22 cellular contexts compared by ENCODE assay signal in genomic region chr16:22055881-22056280, GRCh38. TPM values are rescaled to one million over a fixed set of nuclear protein-coding genes. Genes with fewer than 3 reads are reported as not detected.
DNase-seq lines count a peak whose midpoint lies in the region; ATAC-seq, FAIRE-seq and TF ChIP-seq lines count a peak whose summit lies in the region.
"Had no signal": no experiment of that assay in that cellular context is flagged by ENCODE, and none has a peak within 500 bp of the region (broad histone marks: within the 10 kb centered on the region; RNA-seq: fewer than 3 reads in every experiment).

No MANE protein-coding gene starts in this region.

- no peak overlapping the region for H2BK5ac ChIP-seq in H1 (ENCODE audit: low read depth, low read length)

- no peaks in the 10 kb centered on the region for H3K27me3 ChIP-seq in Loucy (ENCODE audit: insufficient read depth, low read length, poor library complexity, severe bottlenecking)
- H3K27me3 ChIP-seq in H1 (replicated peaks in 1 of 4; ENCODE audit: control insufficient read depth in 3 of 4, extremely low read depth in 1 of 4, insufficient read depth in 3 of 4, low read length in 3 of 4) = no peaks in the 10 kb centered on the region
- H3K27me3 ChIP-seq in kidney epithelial cell (ENCODE audit: control insufficient read depth, insufficient read depth, low read length) = no peaks in the 10 kb centered on the region
- H3K27me3 ChIP-seq in tibial artery = no peaks in the 10 kb centered on the region
- H3K27me3 ChIP-seq: MG63, Peyer's patch, thyroid gland had no signal

- TF ChIP-seq CTCF in D721Med (IDR thresholded peaks at IDR 0.05; ENCODE audit: insufficient read depth, missing control alignments) (peak; percentile 33), Loucy (conservative IDR thresholded peaks at IDR 0.05; ENCODE audit: low read length) (peak; percentile 49), H1 (IDR thresholded peaks at IDR 0.05; ENCODE audit: control extremely low read depth in 1 of 3, insufficient read depth in 1 of 3, low read depth in 1 of 3, low read length in 3 of 3) (peak; percentile 59 to 70 (median 67)), kidney epithelial cell (IDR thresholded peaks at IDR 0.05; ENCODE audit: insufficient read depth, low read length, poor library complexity, severe bottlenecking) (peak; percentile 21), tibial artery (IDR thresholded peaks at IDR 0.05) (no peak)

- H2BK120ac ChIP-seq in H1 (replicated peaks; ENCODE audit: low read depth, low read length) = no peak overlapping the region

- no peak overlapping the region for H4K8ac ChIP-seq in H1 (ENCODE audit: extremely low read depth, insufficient read depth, low read length)

- H2BK20ac ChIP-seq in H1 (ENCODE audit: low read length) = no peak overlapping the region

- no peaks in the 10 kb centered on the region for H3K9me2 ChIP-seq in Loucy (replicated peaks; ENCODE audit: low read depth, low read length)
- H3K9me2 ChIP-seq: SK-N-SH had no signal

- H3K36me3 ChIP-seq in Loucy (ENCODE audit: insufficient read depth, low read length) (no peaks in the 10 kb centered on the region), H1 (ENCODE audit: control insufficient read depth in 2 of 4, insufficient read depth in 4 of 4, low read length in 3 of 4) (no peaks in the 10 kb centered on the region), kidney epithelial cell (ENCODE audit: control insufficient read depth, insufficient read depth, low read length) (no peaks in the 10 kb centered on the region), tibial artery (no peaks in the 10 kb centered on the region)
- H3K36me3 ChIP-seq: Peyer's patch, thyroid gland had no signal

- no peaks in the 10 kb centered on the region for H3K79me2 ChIP-seq in Loucy (ENCODE audit: insufficient read depth, low read length)
- H3K79me2 ChIP-seq in H1 (ENCODE audit: control insufficient read depth in 1 of 2, insufficient read depth in 2 of 2, low read length in 2 of 2) = no peaks in the 10 kb centered on the region

- H2BK12ac ChIP-seq in H1 (ENCODE audit: low read depth, low read length) = no peak overlapping the region

- TF ChIP-seq POLR2A in H1 (IDR thresholded peaks at IDR 0.05; ENCODE audit: control extremely low read depth in 1 of 2, low read depth in 2 of 2, low read length in 2 of 2) = no peak

- no peak overlapping the region for H2BK15ac ChIP-seq in H1 (ENCODE audit: low read length)

- H3K56ac ChIP-seq in H1 (replicated peaks; ENCODE audit: insufficient read length, low read depth, low read length) = no peak overlapping the region

- H3K4me1 ChIP-seq in Loucy (ENCODE audit: insufficient read depth, low read length, poor library complexity, severe bottlenecking) (peaks cover 13% of the 10 kb centered on the region), H1 (replicated peaks in 1 of 4; ENCODE audit: control insufficient read depth in 3 of 4, insufficient read depth in 4 of 4, low read length in 3 of 4) (no peaks in the 10 kb centered on the region), tibial artery (no peaks in the 10 kb centered on the region)
- H3K4me1 ChIP-seq: Caco-2, parathyroid adenoma, Peyer's patch, thyroid gland had no signal

- no peaks in the 10 kb centered on the region for H3K79me1 ChIP-seq in H1 (ENCODE audit: low read depth, low read length)

- 56% methylated on average over 5 of the region's 5 CpGs; no CpG with 5 or more reads in 1 of the 2 experiments for WGBS in H1 (ENCODE audit: extremely low coverage in 1 of 2, insufficient coverage in 1 of 2, insufficient read length in 1 of 2, insufficient replicate concordance in 2 of 2, low coverage in 1 of 2, low lambda C conversion rate in 2 of 2, missing lambda C conversion rate in 1 of 2), 2 experiments

- no peak overlapping the region for H3K4ac ChIP-seq in H1 (replicated peaks; ENCODE audit: insufficient read length, low read depth, low read length)

- intact Hi-C loops in tibial artery (cut with DNase I; ENCODE audit: low total_unique reads) = no loop called here

- no peak for ATAC-seq in HG03521 (IDR thresholded peaks at IDR 0.05; ENCODE audit: unreplicated experiment)

- H4K20me1 ChIP-seq in Loucy (ENCODE audit: insufficient read depth, low read length, poor library complexity, severe bottlenecking) (no peaks in the 10 kb centered on the region), H1 (replicated peaks in 1 of 2; ENCODE audit: control insufficient read depth in 1 of 2, insufficient read depth in 2 of 2, low read length in 2 of 2) (peaks cover 2 to 3% of the 10 kb centered on the region in 2 experiments)

- no peak overlapping the region for H4K91ac ChIP-seq in H1 (replicated peaks; ENCODE audit: insufficient read length, low read length)

- POLR2A ChIA-PET in H1 (lab: Charles Lee; ENCODE audit: partially characterized antibody) = interaction anchor here (1.2 kb wide), 2 partner anchors 15 to 22 kb away, joined by 3 read pairs; no protein-coding TSS in a partner anchor

- H3K27ac ChIP-seq in H1 (ENCODE audit: low read depth, low read length) (no peak overlapping the region), tibial artery (no peak overlapping the region)
- H3K27ac ChIP-seq: parathyroid adenoma, Peyer's patch, thyroid gland had no signal

- no peak overlapping the region for H3K4me3 ChIP-seq in Loucy (ENCODE audit: low read length, poor library complexity, severe bottlenecking)
- no peak overlapping the region for H3K4me3 ChIP-seq in H1 (ENCODE audit: extremely low read depth in 1 of 4, insufficient read depth in 2 of 4, low read depth in 3 of 4, low read length in 4 of 4)
- no peak overlapping the region for H3K4me3 ChIP-seq in kidney epithelial cell (ENCODE audit: low read depth, low read length)
- H3K4me3 ChIP-seq in tibial artery = no peak overlapping the region
- H3K4me3 ChIP-seq: MG63, Peyer's patch, thyroid gland had no signal

- peak overlapping the region; percentile 1 for H3K4me2 ChIP-seq in Loucy (ENCODE audit: low read depth, low read length, poor library complexity, severe bottlenecking)
- H3K4me2 ChIP-seq in H1 (ENCODE audit: insufficient read depth in 1 of 2, low read depth in 2 of 2, low read length in 2 of 2) = no peak overlapping the region
- H3K4me2 ChIP-seq: SK-N-SH had no signal

- no peak overlapping the region for H3K23ac ChIP-seq in H1 (ENCODE audit: insufficient read length)

- FAIRE-seq in D721Med (lab: Jason Lieb, UNC) = no peak
- FAIRE-seq in H1 (lab: Jason Lieb, UNC) = no peak
- FAIRE-seq: endothelial cell of umbilical vein, G401.6 had no signal

- H3F3A ChIP-seq in Loucy (ENCODE audit: low read depth) = no peaks in the 10 kb centered on the region

- no peak overlapping the region for H4K5ac ChIP-seq in H1 (ENCODE audit: insufficient read length, low read depth, low read length)

- H3K18ac ChIP-seq in H1 (ENCODE audit: extremely low read depth, low read length) = no peak overlapping the region

- no peak overlapping the region for H3K9ac ChIP-seq in Loucy (ENCODE audit: low read depth, low read length, poor library complexity, severe bottlenecking)
- no peak overlapping the region for H3K9ac ChIP-seq in H1 (replicated peaks in 1 of 4; ENCODE audit: extremely low read depth in 1 of 4, low read depth in 3 of 4, low read length in 3 of 4)
- H3K9ac ChIP-seq: parathyroid adenoma, SK-N-SH had no signal

- TF ChIP-seq RAD21 in H1 (IDR thresholded peaks at IDR 0.05 in 1 of 2, conservative IDR thresholded peaks at IDR 0.05 in 1 of 2; ENCODE audit: low read depth in 2 of 2, low read length in 2 of 2) = peak; percentile 45 to 59

- H2AK5ac ChIP-seq in H1 (ENCODE audit: low read depth, low read length) = no peak overlapping the region

- no peak overlapping the region for H3K14ac ChIP-seq in H1 (ENCODE audit: insufficient read length)

- H2AFZ ChIP-seq in Loucy (ENCODE audit: low read length) = no peak overlapping the region
- no peak overlapping the region for H2AFZ ChIP-seq in H1 (ENCODE audit: low read length)
- H2AFZ ChIP-seq: parathyroid adenoma had no signal

- DNase-seq in D721Med (ENCODE audit: insufficient read length, low spot score) = no peak
- peak in 1 of 2 experiments; percentile 69 for DNase-seq in H1 (ENCODE audit: low read depth in 1 of 2, low spot score in 2 of 2)
- DNase-seq in kidney epithelial cell (ENCODE audit: low read depth) = no peak
- DNase-seq in NK-92 treated with Interleukin-12 subunit alpha and Interleukin-12 subunit beta, amount 100 ng/mL, for 24 hours (lab: John Stamatoyannopoulos, UW) = no peak
- no peak for DNase-seq in tibial artery
- no peak for DNase-seq in DMS53 (lab: John Stamatoyannopoulos, UW)
- DNase-seq: activated CD8-positive, alpha-beta T cell treated with anti-CD3 and anti-CD28 coated beads for 36 hours; head of caudate nucleus; MG63; NCI-H2029; NCI-H524; Peyer's patch; SK-N-SH; thyroid gland had no signal

- CTCF ChIA-PET in H1 (lab: Charles Lee; ENCODE audit: partially characterized antibody) = interaction anchor here (0.5 to 3.2 kb wide), 44 partner anchors 8 to 174 kb away, joined by 3 to 38 read pairs (median 4); partner anchors contain the start of gene VWA3A

- no peaks in the 10 kb centered on the region for H3K23me2 ChIP-seq in H1 (ENCODE audit: low read depth, low read length)

- H3K9me3 ChIP-seq in Loucy (ENCODE audit: insufficient read depth, low read depth, low read length) (no peaks in the 10 kb centered on the region), H1 (ENCODE audit: insufficient read depth in 2 of 2, low read depth in 1 of 2, low read length in 1 of 2) (no peaks in the 10 kb centered on the region), tibial artery (no peaks in the 10 kb centered on the region)
- H3K9me3 ChIP-seq: Caco-2, MG63, Peyer's patch, SK-N-SH, thyroid gland had no signal

- TF ChIP-seq EP300 in H1 (IDR thresholded peaks at IDR 0.05; ENCODE audit: borderline replicate concordance in 1 of 2, low read depth in 2 of 2, low read length in 2 of 2) = no peak

RNA-seq across cellular contexts. Expression of gene VWA3A, which starts 36.5 kb away (rescaled TPM):
- not detected in 2 replicates for total RNA-seq in H1 (2021; fragmentation: NEBNext Ultra II Directional; extraction: Animal tissue kit (Norgen Biotek cat#: 25700))
- 0.03 and 0.05 TPM in 2 replicates for polyA plus RNA-seq in H1 (2011; rRNA removed)
- 0.04 TPM for polyA plus RNA-seq in H1 (2011; cell fraction: cytosol; rRNA removed)
- 0.10 TPM for polyA plus RNA-seq in H1 (2011; cell fraction: nucleus; rRNA removed)
- polyA plus RNA-seq in H1 (2012, experiment 1 of 2) = 0.07 to 0.10 TPM in 2 of 4 replicates, not detected in the others
- not detected for polyA plus RNA-seq in H1 (2012, experiment 2 of 2)
- not detected for polyA plus RNA-seq in H1 (2013, experiment 1 of 2)
- polyA plus RNA-seq in H1 (2013, experiment 2 of 2) = 0.04 TPM
- polyA minus RNA-seq in H1 (2011; rRNA and poly(A)+ RNA removed) = 0.22 and 0.39 TPM in 2 replicates
- polyA minus RNA-seq in H1 (2011; cell fraction: cytosol; rRNA and poly(A)+ RNA removed) = not detected
- 0.40 TPM for polyA minus RNA-seq in H1 (2011; cell fraction: nucleus; rRNA and poly(A)+ RNA removed)
- total RNA-seq in kidney epithelial cell = 0.04 and 0.07 TPM in 2 replicates
- total RNA-seq: activated CD8-positive, alpha-beta T cell treated with anti-CD3 and anti-CD28 coated beads for 36 hours; Caco-2 had no signal
- polyA plus RNA-seq: SK-N-SH had no signal

RNA-seq across cellular contexts. Expression of gene MOSMO, which starts 48.0 kb away (rescaled TPM):
- total RNA-seq in H1 (2021; fragmentation: NEBNext Ultra II Directional; extraction: Animal tissue kit (Norgen Biotek cat#: 25700)) = 13.1 and 14.8 TPM in 2 replicates
- 7.8 and 8.6 TPM in 2 replicates for polyA plus RNA-seq in H1 (2011; rRNA removed)
- 8.3 TPM for polyA plus RNA-seq in H1 (2011; cell fraction: cytosol; rRNA removed)
- 9.6 TPM for polyA plus RNA-seq in H1 (2011; cell fraction: nucleus; rRNA removed)
- 8.5 to 14.4 TPM (median 11.8 TPM) in 4 replicates for polyA plus RNA-seq in H1 (2012, experiment 1 of 2)
- 4.4 TPM for polyA plus RNA-seq in H1 (2012, experiment 2 of 2)
- 11.7 TPM for polyA plus RNA-seq in H1 (2013, experiment 1 of 2)
- 13.9 TPM for polyA plus RNA-seq in H1 (2013, experiment 2 of 2)
- 9.6 and 12.2 TPM in 2 replicates for polyA minus RNA-seq in H1 (2011; rRNA and poly(A)+ RNA removed)
- 9.3 TPM for polyA minus RNA-seq in H1 (2011; cell fraction: cytosol; rRNA and poly(A)+ RNA removed)
- polyA minus RNA-seq in H1 (2011; cell fraction: nucleus; rRNA and poly(A)+ RNA removed) = 17.6 TPM
- 8.5 and 15.2 TPM in 2 replicates for total RNA-seq in kidney epithelial cell

RNA-seq across cellular contexts. Expression of gene PDZD9, which starts 55.0 kb away (rescaled TPM):
- total RNA-seq in H1 (2021; fragmentation: NEBNext Ultra II Directional; extraction: Animal tissue kit (Norgen Biotek cat#: 25700)) = not detected in 2 replicates
- not detected in 2 replicates for polyA plus RNA-seq in H1 (2011; rRNA removed)
- not detected for polyA plus RNA-seq in H1 (2011; cell fraction: cytosol; rRNA removed)
- not detected for polyA plus RNA-seq in H1 (2011; cell fraction: nucleus; rRNA removed)
- not detected in 4 replicates for polyA plus RNA-seq in H1 (2012, experiment 1 of 2)
- not detected for polyA plus RNA-seq in H1 (2012, experiment 2 of 2)
- polyA plus RNA-seq in H1 (2013, experiment 1 of 2) = not detected
- polyA plus RNA-seq in H1 (2013, experiment 2 of 2) = not detected
- polyA minus RNA-seq in H1 (2011; rRNA and poly(A)+ RNA removed) = not detected in 2 replicates
- not detected for polyA minus RNA-seq in H1 (2011; cell fraction: cytosol; rRNA and poly(A)+ RNA removed)
- not detected for polyA minus RNA-seq in H1 (2011; cell fraction: nucleus; rRNA and poly(A)+ RNA removed)
- not detected in 2 replicates for total RNA-seq in kidney epithelial cell
- total RNA-seq: activated CD8-positive, alpha-beta T cell treated with anti-CD3 and anti-CD28 coated beads for 36 hours; Caco-2; endothelial cell of umbilical vein; mucosa of gallbladder; Peyer's patch; skeletal muscle tissue; thyroid gland had no signal
- polyA plus RNA-seq: endothelial cell of umbilical vein, SK-N-SH had no signal

Comparison
In these comparisons a context has a peak if more than half of its experiments do, and no peak if none do; other contexts are left out.
1. CTCF ChIP-seq: peak in D721Med (single experiment), Loucy (single experiment), H1 (3 of 3) and kidney epithelial cell (single experiment); none in tibial artery (0 of 2).